In the genomic region with DNA sequence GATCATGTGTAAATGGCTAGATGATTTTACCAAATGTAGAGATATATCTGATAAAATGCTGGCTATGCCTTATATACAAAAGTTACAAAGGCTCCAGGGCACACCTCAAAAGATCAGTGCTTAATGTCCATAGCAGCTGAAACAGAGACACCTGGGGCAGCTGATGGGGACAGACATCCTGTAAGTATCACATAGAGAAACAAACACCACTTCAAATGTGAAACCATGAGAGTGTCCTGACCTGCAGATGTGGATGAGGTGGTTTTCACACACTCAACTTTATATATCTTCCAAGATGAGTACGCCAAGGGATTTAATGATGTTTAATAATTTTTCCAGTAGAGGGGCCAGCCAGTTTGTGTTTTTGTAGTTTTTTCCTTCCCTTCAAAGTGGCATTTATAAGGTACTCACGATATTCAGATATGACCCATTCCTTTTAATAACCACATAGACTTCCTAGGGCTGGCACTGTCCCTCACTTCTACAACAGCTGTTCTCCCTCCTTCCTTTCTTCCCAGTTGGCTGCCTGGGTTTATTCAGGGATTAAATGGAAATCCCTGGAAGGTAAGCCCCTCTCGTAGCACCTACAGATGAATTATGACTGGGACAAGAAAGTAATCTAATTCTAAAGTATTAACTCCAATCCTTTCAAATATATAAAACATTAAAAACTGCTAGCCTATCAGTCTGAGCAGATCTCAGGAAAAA, we compare ENCODE assay signal across 17 cellular contexts.
A peak's percentile ranks its signal among the peaks of the same experiment; 100 is the strongest.
DNase-seq lines count a peak whose midpoint lies in the region; ATAC-seq and TF ChIP-seq lines count a peak whose summit lies in the region.
"Had no signal": no experiment of that assay in that cellular context is flagged by ENCODE, and none has a peak within 500 bp of the region (broad histone marks: within the 10 kb centered on the region; RNA-seq: fewer than 3 reads in every experiment).

No MANE protein-coding gene starts in this region.

- H3K27ac ChIP-seq in MM.1S (ENCODE audit: low read length): no peak overlapping the region
- peak overlapping the region; percentile 41 for H3K27ac ChIP-seq in WERI-Rb-1

- TF ChIP-seq CTCF in GM12865 (IDR thresholded peaks at IDR 0.05; ENCODE audit: insufficient read depth, low read depth, low read length, missing control alignments): no peak
- no peak for TF ChIP-seq CTCF in MM.1S (IDR thresholded peaks at IDR 0.05; ENCODE audit: low read length)
- TF ChIP-seq CTCF in WERI-Rb-1 (IDR thresholded peaks at IDR 0.05; ENCODE audit: low read depth, low read length): no peak

- H3K9ac ChIP-seq in MM.1S (ENCODE audit: low read length): no peak overlapping the region

- no peaks in the 10 kb centered on the region for H3K36me3 ChIP-seq in MM.1S (replicated peaks; ENCODE audit: insufficient read depth, low read length)
- H3K36me3 ChIP-seq in WERI-Rb-1: no peaks in the 10 kb centered on the region

- no peak overlapping the region for H2AFZ ChIP-seq in MM.1S (ENCODE audit: low read length)

- no peaks in the 10 kb centered on the region for H3K79me2 ChIP-seq in MM.1S (ENCODE audit: low read length)

- H3K9me3 ChIP-seq in MM.1S (replicated peaks; ENCODE audit: insufficient read depth, low read length) (no peaks in the 10 kb centered on the region), WERI-Rb-1 (ENCODE audit: severe bottlenecking) (no peaks in the 10 kb centered on the region)
- H3K9me3 ChIP-seq: Caco-2 had no signal

- intact Hi-C loops in posterior cingulate gyrus (cut with DNase I): no loop called here

- H3K4me2 ChIP-seq in MM.1S (ENCODE audit: low read depth, low read length): no peak overlapping the region

- no peak for ATAC-seq in GM21619 (IDR thresholded peaks at IDR 0.05; ENCODE audit: unreplicated experiment)
- ATAC-seq in GM18517 (IDR thresholded peaks at IDR 0.05; ENCODE audit: unreplicated experiment): no peak
- ATAC-seq: HepG2, Panc1 had no signal

- peak; percentile 6 for DNase-seq in GM12865 (ENCODE audit: low read depth)
- peak; percentile 45 for DNase-seq in MM.1S
- DNase-seq in WERI-Rb-1: peak; percentile 65
- DNase-seq in activated CD4-positive, alpha-beta T cell treated with anti-CD3 and anti-CD28 coated beads, Interleukin-2, amount 50 U/mL, for 1 hour: no peak
- DNase-seq in posterior cingulate gyrus: no peak
- DNase-seq: ACHN, AML-193, Caco-2, GF-D8, GOT3, KG1, NCI-H187, NCI-H774 had no signal

- 0 out of 2 replicates have a peak, but pooled peaks cover 4% of the 10 kb centered on the region for H3K4me1 ChIP-seq in MM.1S (ENCODE audit: low read length)
- H3K4me1 ChIP-seq: Caco-2 had no signal

- no peaks in the 10 kb centered on the region for H4K20me1 ChIP-seq in MM.1S (ENCODE audit: insufficient read depth, low read length)

- H3K27me3 ChIP-seq in MM.1S (replicated peaks; ENCODE audit: insufficient read depth, low read length): no peaks in the 10 kb centered on the region
- no peaks in the 10 kb centered on the region for H3K27me3 ChIP-seq in WERI-Rb-1 (ENCODE audit: insufficient read depth, low read depth, severe bottlenecking)

- H3K4me3 ChIP-seq in GM12865 (ENCODE audit: low read depth, low read length) (no peak overlapping the region), MM.1S (ENCODE audit: low read length) (no peak overlapping the region), WERI-Rb-1 (ENCODE audit: low read depth, low read length) (no peak overlapping the region)

- no peaks in the 10 kb centered on the region for H3F3A ChIP-seq in MM.1S (ENCODE audit: insufficient read depth, low read length)

- H3K9me2 ChIP-seq in MM.1S (replicated peaks; ENCODE audit: insufficient read depth, low read length): no peaks in the 10 kb centered on the region

Comparison
In these comparisons a context has a peak if more than half of its experiments do, and no peak if none do; other contexts are left out.
1. DNase-seq: peak in GM12865 (single experiment), MM.1S (single experiment) and WERI-Rb-1 (single experiment); none in activated CD4-positive, alpha-beta T cell treated with anti-CD3 and anti-CD28 coated beads, Interleukin-2, amount 50 U/mL, for 1 hour (single experiment) and posterior cingulate gyrus (0 of 10).